ENCODE assay signal across 9 cellular contexts in the genomic region with DNA sequence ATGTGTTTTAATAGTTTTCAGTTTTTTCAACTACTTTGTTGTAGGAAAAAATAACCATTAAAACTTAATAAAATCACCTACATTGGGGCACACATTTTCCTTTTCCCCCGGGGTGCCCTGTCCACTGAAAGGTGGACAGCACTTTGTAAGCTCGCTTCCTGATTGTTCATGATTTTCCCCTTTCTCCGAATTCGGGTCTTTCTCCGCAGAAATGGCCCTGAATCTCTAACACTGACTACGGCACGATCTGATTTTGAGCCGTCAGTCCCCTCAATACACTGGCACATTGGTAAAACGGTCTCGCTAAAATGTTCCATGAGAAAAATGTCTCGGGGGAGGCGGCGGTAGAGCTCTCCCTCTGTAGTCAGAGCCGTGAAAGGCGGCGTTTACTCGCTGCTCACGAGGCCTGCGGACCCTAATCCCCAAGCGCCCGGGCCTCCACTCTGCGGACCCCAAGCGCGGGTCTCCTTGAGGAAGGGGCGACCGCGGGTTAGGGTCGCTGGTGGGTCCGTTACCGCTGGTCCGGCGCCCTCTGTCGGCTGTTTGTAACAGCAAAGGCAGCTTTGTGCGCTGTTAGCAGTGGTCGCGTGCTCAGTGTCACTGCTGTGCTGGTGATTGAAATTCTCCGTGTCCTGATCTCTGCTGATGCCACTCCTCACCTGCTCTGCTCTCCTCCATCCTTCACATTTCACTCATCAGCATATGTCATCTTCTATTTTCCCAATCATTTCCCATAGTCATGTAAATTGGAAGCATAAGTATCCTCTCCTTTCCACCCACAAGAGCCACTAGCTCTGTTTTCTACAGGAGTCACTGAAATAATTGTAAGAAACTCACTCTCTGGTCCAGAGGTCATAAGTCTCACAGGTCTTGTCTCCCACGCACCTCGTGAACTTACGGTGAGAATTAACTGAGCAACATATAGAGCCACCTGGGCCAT. TPM values are rescaled to one million over a fixed set of nuclear protein-coding genes. Genes with fewer than 3 reads are reported as not detected.
DNase-seq lines count a peak whose midpoint lies in the region; ATAC-seq and TF ChIP-seq lines count a peak whose summit lies in the region.
"Had no signal": no experiment of that assay in that cellular context is flagged by ENCODE, and none has a peak within 500 bp of the region (broad histone marks: within the 10 kb centered on the region; RNA-seq: fewer than 3 reads in every experiment).

No MANE protein-coding gene starts in this region.

- ATAC-seq in GM19035 (IDR thresholded peaks at IDR 0.05; ENCODE audit: unreplicated experiment) (peak; percentile 76), HG03432 (IDR thresholded peaks at IDR 0.05; ENCODE audit: unreplicated experiment) (peak; percentile 83)

- H3K36me3 ChIP-seq in BLaER1 (no peaks in the 10 kb centered on the region), mammary epithelial cell (ENCODE audit: insufficient read depth, low read length) (no peaks in the 10 kb centered on the region)

- H4K20me1 ChIP-seq in BLaER1, result no peaks in the 10 kb centered on the region
- H4K20me1 ChIP-seq in mammary epithelial cell (ENCODE audit: insufficient read depth, low read length), result no peaks in the 10 kb centered on the region

- BruUV-seq in mammary epithelial cell (replicated peaks; lab: Mats Ljungman, UMichigan), result no TSS peak

- 12% methylated on average over 35 of the region's 40 CpGs for WGBS in mammary epithelial cell (ENCODE audit: low coverage, missing lambda C conversion rate)

- intact Hi-C loops in mammary epithelial cell (cut with micrococcal nuclease), result loop anchor here (1.0 to 5.0 kb wide), 4 partner anchors 70 to 159 kb away; no protein-coding TSS in a partner anchor

- H3K4me1 ChIP-seq in BLaER1 (peaks cover 14% of the 10 kb centered on the region), mammary epithelial cell (ENCODE audit: insufficient read depth, low read length) (peaks cover 6% of the 10 kb centered on the region)

- no peaks in the 10 kb centered on the region for H3K79me2 ChIP-seq in mammary epithelial cell (ENCODE audit: insufficient read depth, low read length)

- dilution Hi-C loops in mammary epithelial cell (cut with HindIII; ENCODE audit: low sequenced_read_pairs), result no loop called here

- peak overlapping the region; percentile 89 for H2AFZ ChIP-seq in mammary epithelial cell (ENCODE audit: low read depth, low read length)

- peak; percentile 48 for DNase-seq in UCSD-AML1 (lab: John Stamatoyannopoulos, UW; ENCODE audit: unreplicated experiment)
- no peak for DNase-seq in mammary epithelial cell
- DNase-seq in kidney glomerular epithelial cell (lab: John Stamatoyannopoulos, UW), result peak; percentile 17
- peak; percentile 42 for DNase-seq in stimulated activated CD4-positive, alpha-beta T cell treated with anti-CD3 and anti-CD28 coated beads, Interleukin-1b, Interleukin-23, amount 100 ng/mL, for 48 hours
- no peak for DNase-seq in LoVo (ENCODE audit: low spot score)

- TF ChIP-seq CTCF in mammary epithelial cell (conservative IDR thresholded peaks at IDR 0.05 in 1 of 2, IDR thresholded peaks at IDR 0.05 in 1 of 2; ENCODE audit: extremely low read depth in 1 of 2, insufficient read depth in 1 of 2, low read depth in 1 of 2, low read length in 2 of 2), result peak; percentile 76 to 86

- H3K9me3 ChIP-seq in BLaER1 (no peaks in the 10 kb centered on the region), mammary epithelial cell (replicated peaks; ENCODE audit: insufficient read depth, low read length) (no peaks in the 10 kb centered on the region)

- in situ Hi-C loops in mammary epithelial cell (cut with MboI; ENCODE audit: low sequenced_read_pairs in 2 of 2), result loop anchor here in 1 of 2 donors (10.0 kb wide), 1 partner anchor 141 kb away; no protein-coding TSS in a partner anchor

- peak overlapping the region; percentile 82 for H3K4me2 ChIP-seq in BLaER1
- H3K4me2 ChIP-seq in mammary epithelial cell (ENCODE audit: insufficient read depth, low read depth, low read length), result peak overlapping the region; percentile 99

- H3K4me3 ChIP-seq in BLaER1 (peak overlapping the region; percentile 65), mammary epithelial cell (replicated peaks in 1 of 3; ENCODE audit: insufficient read depth in 1 of 3, low read depth in 2 of 3, low read length in 3 of 3) (peak overlapping the region; percentile 51 to 58 (median 51))

- CTCF ChIA-PET in mammary epithelial cell (lab: Charles Lee; ENCODE audit: low non-redundant PET), result interaction anchor here (0.6 to 0.9 kb wide), 6 partner anchors 32 to 773 kb away, joined by 3 to 9 read pairs (median 4); a partner anchor contains a TSS

- H3K27me3 ChIP-seq in BLaER1, result no peaks in the 10 kb centered on the region
- H3K27me3 ChIP-seq in mammary epithelial cell (ENCODE audit: insufficient read depth, low read length), result peaks cover 11% of the 10 kb centered on the region

- H3K9ac ChIP-seq in BLaER1 (peak overlapping the region; percentile 68), mammary epithelial cell (ENCODE audit: insufficient read depth, low read length) (no peak overlapping the region)

- H3K27ac ChIP-seq in BLaER1 (no peak overlapping the region; the same call in 1 of the 2 replicates), mammary epithelial cell (ENCODE audit: insufficient read depth, low read depth, low read length) (no peak overlapping the region)

RNA-seq across cellular contexts. Expression of a gene that starts 10.8 kb away (rescaled TPM):
- total RNA-seq in mammary epithelial cell, result not detected
- not detected for polyA plus RNA-seq in mammary epithelial cell
- polyA minus RNA-seq in mammary epithelial cell, result not detected
- total RNA-seq: NCI-H460 had no signal

RNA-seq across cellular contexts. Expression of a gene that starts 12.9 kb away (rescaled TPM):
- total RNA-seq in mammary epithelial cell, result not detected
- polyA plus RNA-seq in mammary epithelial cell, result not detected
- polyA minus RNA-seq in mammary epithelial cell, result not detected
- total RNA-seq: NCI-H460 had no signal

RNA-seq across cellular contexts. Expression of a gene that starts 28.2 kb away (rescaled TPM):
- not detected for total RNA-seq in mammary epithelial cell
- not detected for polyA plus RNA-seq in mammary epithelial cell
- polyA minus RNA-seq in mammary epithelial cell, result not detected
- total RNA-seq: NCI-H460 had no signal

RNA-seq across cellular contexts. Expression of a gene that starts 44.2 kb away (rescaled TPM):
- total RNA-seq in mammary epithelial cell, result not detected
- not detected for polyA plus RNA-seq in mammary epithelial cell
- not detected for polyA minus RNA-seq in mammary epithelial cell
- total RNA-seq: NCI-H460 had no signal

RNA-seq across cellular contexts. Expression of a gene that starts 45.4 kb away (rescaled TPM):
- total RNA-seq in mammary epithelial cell, result not detected
- not detected for polyA plus RNA-seq in mammary epithelial cell
- polyA minus RNA-seq in mammary epithelial cell, result not detected
- total RNA-seq: NCI-H460 had no signal

Comparison
In these comparisons a context has a peak if more than half of its experiments do, and no peak if none do; other contexts are left out.
1. DNase-seq: peak in UCSD-AML1 (single experiment), kidney glomerular epithelial cell (single experiment) and stimulated activated CD4-positive, alpha-beta T cell treated with anti-CD3 and anti-CD28 coated beads, Interleukin-1b, Interleukin-23, amount 100 ng/mL, for 48 hours (single experiment); none in mammary epithelial cell (single experiment) and LoVo (single experiment).